Comparison of ENCODE assay signal across 9 cellular contexts in the genomic region with DNA sequence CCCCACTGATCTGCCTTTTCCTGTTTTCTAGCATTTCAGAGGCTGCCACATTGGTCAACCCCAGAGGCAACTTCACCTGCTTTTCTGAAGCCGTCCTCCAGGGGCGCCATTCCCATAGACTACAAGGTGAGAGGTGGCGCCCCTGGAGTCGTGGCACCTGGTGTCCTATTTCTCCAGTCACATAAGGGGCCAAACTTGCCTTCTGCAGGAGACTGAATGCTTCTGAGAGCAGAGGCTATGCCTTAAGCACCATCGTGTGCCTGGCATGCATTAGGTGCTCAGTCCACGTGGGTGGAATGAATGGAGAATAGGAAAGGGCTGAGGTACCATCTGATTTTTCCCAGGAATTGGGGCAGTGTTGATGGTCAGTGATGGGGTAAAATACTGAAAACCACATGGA.
DNase-seq lines count a peak whose midpoint lies in the region; ATAC-seq and TF ChIP-seq lines count a peak whose summit lies in the region.
"Had no signal": no experiment of that assay in that cellular context is flagged by ENCODE, and none has a peak within 500 bp of the region (broad histone marks: within the 10 kb centered on the region; RNA-seq: fewer than 3 reads in every experiment).

No MANE protein-coding gene starts in this region.

- H3K36me3 ChIP-seq in thyroid gland = no peaks in the 10 kb centered on the region

- H3K9me3 Mint-ChIP-seq in glutamatergic neuron (ENCODE audit: unreplicated experiment) = no peaks in the 10 kb centered on the region

- no peak for ATAC-seq in T-helper 17 cell

- peaks cover 3% of the 10 kb centered on the region for H3K4me1 Mint-ChIP-seq in glutamatergic neuron (ENCODE audit: low read depth, unreplicated experiment)
- H3K4me1 Mint-ChIP-seq in T-helper 17 cell = no peaks in the 10 kb centered on the region

- POLR2A ChIA-PET in AG04450 (lab: Yijun Ruan, JAX) = no interaction called here

- H3K36me3 Mint-ChIP-seq in glutamatergic neuron (ENCODE audit: unreplicated experiment) (no peaks in the 10 kb centered on the region), T-helper 17 cell (ENCODE audit: low read depth) (no peaks in the 10 kb centered on the region)

- DNase-seq in AG04450 (ENCODE audit: low read depth, low spot score) (no peak), GM12864 (ENCODE audit: low read depth) (peak; percentile 4), OCI-M1 (lab: John Stamatoyannopoulos, UW) (peak; percentile 59), glutamatergic neuron (peak; percentile 73), thyroid gland (peak; percentile 34 to 42), T-helper 17 cell (no peak), putamen (ENCODE audit: low spot score) (no peak), NCI-H187 treated with DMSO at 0.1 percent for 48 hours (lab: John Stamatoyannopoulos, UW) (no peak)

- WGBS in thyroid gland, 2 donors = 27 to 36% methylated on average over 6 of the region's 6 CpGs

- H3K4me3 ChIP-seq in AG04450 (ENCODE audit: low read depth, low read length) (no peak overlapping the region), GM12864 (ENCODE audit: low read depth, low read length) (no peak overlapping the region), thyroid gland (replicated peaks in 1 of 3) (no peak overlapping the region)

- CTCF ChIA-PET in AG04450 (lab: Charles Lee) = no interaction called here

- intact Hi-C loops in thyroid gland (cut with DNase I) = loop anchor here (10.0 kb wide), 1 partner anchor 929 kb away; a partner anchor contains a TSS

- no peak overlapping the region for H3K4me3 Mint-ChIP-seq in glutamatergic neuron (ENCODE audit: unreplicated experiment)
- no peak overlapping the region for H3K4me3 Mint-ChIP-seq in T-helper 17 cell
- H3K4me3 Mint-ChIP-seq: stimulated activated naive CD8-positive, alpha-beta T cell treated with anti-CD3 and anti-CD28 coated beads, Interleukin-15, Interleukin-2, amounts not matched to agents 100 ng/mL and 50 ng/mL, for 24 hours had no signal

- TF ChIP-seq POLR2A in thyroid gland (IDR thresholded peaks at IDR 0.05) = no peak

- no peaks in the 10 kb centered on the region for H3K27me3 ChIP-seq in AG04450 (ENCODE audit: control insufficient read depth, insufficient read depth, low read length)
- H3K27me3 ChIP-seq in thyroid gland = no peaks in the 10 kb centered on the region

- peaks cover 0 to 6% of the 10 kb centered on the region in 2 donors for H3K4me1 ChIP-seq in thyroid gland

- peak; percentile 29; the same call in 1 of the 2 replicates for TF ChIP-seq CTCF in AG04450 (IDR thresholded peaks at IDR 0.05; ENCODE audit: low read depth, low read length)
- TF ChIP-seq CTCF in GM12864 (IDR thresholded peaks at IDR 0.05; ENCODE audit: low read depth, low read length, missing control alignments) = peak; percentile 87
- TF ChIP-seq CTCF in glutamatergic neuron (IDR thresholded peaks at IDR 0.05; ENCODE audit: partially characterized antibody, unreplicated experiment) = peak; percentile 86
- TF ChIP-seq CTCF in thyroid gland (IDR thresholded peaks at IDR 0.05) = peak in 5 of 6 experiments; percentile 10 to 57 (median 32)

- H3K9me3 ChIP-seq in AG04450 (ENCODE audit: control insufficient read depth, insufficient read depth, low read length) (no peaks in the 10 kb centered on the region), thyroid gland (no peaks in the 10 kb centered on the region), T-helper 17 cell (ENCODE audit: control insufficient read depth, low read length, poor library complexity, severe bottlenecking) (no peaks in the 10 kb centered on the region)

- H3K27ac ChIP-seq in AG04450 (ENCODE audit: low read depth, low read length) = no peak overlapping the region
- no peak overlapping the region for H3K27ac ChIP-seq in thyroid gland

- H3K27me3 Mint-ChIP-seq in glutamatergic neuron (ENCODE audit: unreplicated experiment) = no peaks in the 10 kb centered on the region
- H3K27me3 Mint-ChIP-seq in T-helper 17 cell = peaks cover 41% of the 10 kb centered on the region

- H3K27ac Mint-ChIP-seq in glutamatergic neuron (ENCODE audit: unreplicated experiment) (no peak overlapping the region), T-helper 17 cell (no peak overlapping the region)
- H3K27ac Mint-ChIP-seq: stimulated activated naive CD8-positive, alpha-beta T cell treated with anti-CD3 and anti-CD28 coated beads, Interleukin-15, Interleukin-2, amounts not matched to agents 100 ng/mL and 50 ng/mL, for 24 hours had no signal

Comparison
In these comparisons a context has a peak if more than half of its experiments do, and no peak if none do; other contexts are left out.
1. DNase-seq: peak in GM12864 (single experiment), OCI-M1 (single experiment), glutamatergic neuron (single experiment) and thyroid gland (2 of 2); none in AG04450 (single experiment), T-helper 17 cell (0 of 3), putamen (single experiment) and NCI-H187 treated with DMSO at 0.1 percent for 48 hours (single experiment).
2. CTCF ChIP-seq: peak in every context shown above with its lines; median percentile 87 in GM12864; 86 in glutamatergic neuron; 32 in thyroid gland; 29 in AG04450.